In the genomic region with DNA sequence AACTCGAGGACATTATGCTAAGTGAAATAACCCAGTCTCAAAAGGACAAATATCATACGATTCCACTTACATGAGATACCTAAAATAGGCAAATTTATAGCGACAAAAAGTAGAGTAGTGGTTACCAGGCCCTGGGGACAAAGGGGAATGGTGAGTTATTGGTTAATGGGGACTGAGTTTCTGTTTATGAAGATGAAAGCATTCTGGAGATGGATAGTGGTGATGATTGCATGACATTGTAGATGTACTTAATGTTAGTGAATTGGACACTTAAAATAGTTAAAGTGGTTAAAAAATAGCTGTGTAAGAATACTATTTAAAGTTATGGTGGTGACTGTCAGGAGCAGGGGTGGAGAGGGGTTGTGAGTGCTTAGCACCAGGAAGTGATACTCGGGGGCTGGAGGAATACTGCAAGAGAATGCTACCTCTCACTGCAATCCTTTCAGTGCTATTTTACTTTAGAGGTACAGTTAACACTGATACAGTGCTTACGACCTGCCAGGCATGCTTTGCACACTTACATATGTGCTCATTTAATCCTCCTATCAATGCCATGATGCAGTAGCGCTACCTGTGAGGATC, we compare ENCODE assay signal across 2 cellular contexts.
A peak's percentile ranks its signal among the peaks of the same experiment; 100 is the strongest.
TF ChIP-seq lines count a peak whose summit lies in the region.

No MANE protein-coding gene starts in this region.

TF ChIP-seq in GM12891, 5 proteins besides CTCF, POLR2A, EP300 and RAD21 (continued from another document):
- TF ChIP-seq SPI1 (IDR thresholded peaks at IDR 0.05; ENCODE audit: low read depth, low read length) = peak; percentile 22; the same call in 1 of the 2 replicates
TF ChIP-seq in GM12891: peak in this region for 1.

TF ChIP-seq in GM12878, 131 proteins besides CTCF, POLR2A, EP300 and RAD21 (continued from another document):
- TF ChIP-seq POLR2AphosphoS2 (IDR thresholded peaks at IDR 0.05; ENCODE audit: low read depth, low read length) (no peak), HDAC2 (IDR thresholded peaks at IDR 0.05) (no peak), MXI1 (IDR thresholded peaks at IDR 0.05; ENCODE audit: low read depth, low read length) (no peak), HDAC6 (IDR thresholded peaks at IDR 0.05; ENCODE audit: unreplicated experiment) (no peak), MEF2B (IDR thresholded peaks at IDR 0.05; ENCODE audit: partially characterized antibody, poor library complexity, severe bottlenecking) (peak; percentile 44), SREBF1 (IDR thresholded peaks at IDR 0.05; ENCODE audit: low read length) (no peak)
